Comparison of ENCODE assay signal across 1 cellular context in the genomic region with DNA sequence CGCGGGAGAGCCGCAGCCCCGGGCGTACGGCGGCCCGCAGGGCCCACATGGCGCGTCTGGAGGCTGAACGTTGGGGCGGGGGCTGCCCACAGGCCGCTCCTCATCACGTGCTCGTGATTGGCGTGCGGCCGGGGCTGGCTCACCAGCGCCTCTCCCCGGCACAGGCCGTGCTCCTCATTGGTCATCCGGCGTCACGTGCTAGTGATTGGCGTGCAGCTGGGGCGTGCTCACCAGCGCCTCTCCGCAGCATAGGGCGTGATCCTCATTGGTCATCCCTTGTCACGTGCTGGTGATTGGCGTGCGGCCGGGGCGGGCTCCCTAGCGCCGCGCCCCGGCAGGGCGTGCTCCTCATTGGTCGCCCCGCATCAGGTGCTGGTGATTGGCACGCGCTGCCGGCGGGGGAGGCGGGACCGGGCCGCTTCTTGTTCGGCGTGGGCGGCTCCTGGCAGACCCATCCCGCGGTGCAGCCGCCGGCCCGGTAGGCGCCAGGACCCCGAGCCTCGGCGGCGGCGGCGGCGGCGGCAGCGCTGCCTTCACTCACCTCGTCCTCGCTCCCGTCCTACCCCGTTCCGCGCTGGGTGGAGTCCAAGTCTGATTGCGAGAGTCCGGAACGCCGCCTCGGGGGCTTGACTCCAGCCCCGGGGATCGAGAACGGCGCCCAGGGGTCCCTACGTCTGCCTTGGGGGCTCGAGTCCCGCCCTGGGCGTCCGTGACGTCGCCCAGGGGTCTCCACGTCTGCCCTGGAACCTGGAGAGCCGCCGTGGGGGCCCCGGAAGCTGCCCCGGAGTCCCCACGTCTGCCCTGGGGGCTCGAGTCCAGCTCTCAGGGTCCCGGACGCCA.
A peak's percentile ranks its signal among the peaks of the same experiment; 100 is the strongest.
TF ChIP-seq lines count a peak whose summit lies in the region.

TSS of gene GTPBP6 (minus strand) at position 58 of the 840 bp plus-strand sequence. CDS start at position 49, 9 bp downstream.

TF ChIP-seq in HepG2, 621 proteins besides CTCF, POLR2A, EP300 and RAD21 (continued from another document and continues in another):
- peak; percentile 5 for TF ChIP-seq ZBED4 (CRISPR knock-in tag; IDR thresholded peaks at IDR 0.05; ENCODE audit: borderline replicate concordance)
- TF ChIP-seq TCF7 (IDR thresholded peaks at IDR 0.05; ENCODE audit: low read depth), result no peak
- TF ChIP-seq DNMT3B (CRISPR knock-in tag; conservative IDR thresholded peaks at IDR 0.05), result no peak
- 0 out of 2 replicates have a peak, but pooled peaks have one; percentile 54 for TF ChIP-seq RELA (CRISPR knock-in tag; IDR thresholded peaks at IDR 0.05)
- peak; percentile 5; the same call in 1 of the 2 replicates for TF ChIP-seq NFKB2 (CRISPR knock-in tag; IDR thresholded peaks at IDR 0.05; ENCODE audit: borderline replicate concordance)
- TF ChIP-seq, protein P1, sequence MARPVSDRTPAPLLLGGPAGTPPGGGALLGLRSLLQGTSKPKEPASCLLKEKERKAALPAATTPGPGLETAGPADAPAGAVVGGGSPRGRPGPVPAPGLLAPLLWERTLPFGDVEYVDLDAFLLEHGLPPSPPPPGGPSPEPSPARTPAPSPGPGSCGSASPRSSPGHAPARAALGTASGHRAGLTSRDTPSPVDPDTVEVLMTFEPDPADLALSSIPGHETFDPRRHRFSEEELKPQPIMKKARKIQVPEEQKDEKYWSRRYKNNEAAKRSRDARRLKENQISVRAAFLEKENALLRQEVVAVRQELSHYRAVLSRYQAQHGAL (CRISPR knock-in tag; IDR thresholded peaks at IDR 0.05; ENCODE audit: not compliant biosample characterization), result no peak
- peak; percentile 99 for TF ChIP-seq BHLHE40 (IDR thresholded peaks at IDR 0.05; ENCODE audit: low read length)
- TF ChIP-seq ZNF777 (CRISPR knock-in tag; IDR thresholded peaks at IDR 0.05), result peak; percentile 63; the same call in 1 of the 2 replicates
- TF ChIP-seq, protein P2, sequence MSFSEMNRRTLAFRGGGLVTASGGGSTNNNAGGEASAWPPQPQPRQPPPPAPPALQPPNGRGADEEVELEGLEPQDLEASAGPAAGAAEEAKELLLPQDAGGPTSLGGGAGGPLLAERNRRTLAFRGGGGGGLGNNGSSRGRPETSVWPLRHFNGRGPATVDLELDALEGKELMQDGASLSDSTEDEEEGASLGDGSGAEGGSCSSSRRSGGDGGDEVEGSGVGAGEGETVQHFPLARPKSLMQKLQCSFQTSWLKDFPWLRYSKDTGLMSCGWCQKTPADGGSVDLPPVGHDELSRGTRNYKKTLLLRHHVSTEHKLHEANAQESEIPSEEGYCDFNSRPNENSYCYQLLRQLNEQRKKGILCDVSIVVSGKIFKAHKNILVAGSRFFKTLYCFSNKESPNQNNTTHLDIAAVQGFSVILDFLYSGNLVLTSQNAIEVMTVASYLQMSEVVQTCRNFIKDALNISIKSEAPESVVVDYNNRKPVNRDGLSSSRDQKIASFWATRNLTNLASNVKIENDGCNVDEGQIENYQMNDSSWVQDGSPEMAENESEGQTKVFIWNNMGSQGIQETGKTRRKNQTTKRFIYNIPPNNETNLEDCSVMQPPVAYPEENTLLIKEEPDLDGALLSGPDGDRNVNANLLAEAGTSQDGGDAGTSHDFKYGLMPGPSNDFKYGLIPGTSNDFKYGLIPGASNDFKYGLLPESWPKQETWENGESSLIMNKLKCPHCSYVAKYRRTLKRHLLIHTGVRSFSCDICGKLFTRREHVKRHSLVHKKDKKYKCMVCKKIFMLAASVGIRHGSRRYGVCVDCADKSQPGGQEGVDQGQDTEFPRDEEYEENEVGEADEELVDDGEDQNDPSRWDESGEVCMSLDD (CRISPR knock-in tag; IDR thresholded peaks at IDR 0.05; ENCODE audit: borderline replicate concordance), result 0 out of 2 replicates have a peak, but pooled peaks have one; percentile 8
- TF ChIP-seq NFYB (CRISPR knock-in tag; IDR thresholded peaks at IDR 0.05), result peak; percentile 98
- TF ChIP-seq GATAD1 (CRISPR knock-in tag; IDR thresholded peaks at IDR 0.05), result peak; percentile 47; the same call in 1 of the 2 replicates
- TF ChIP-seq DMAP1 (CRISPR knock-in tag; IDR thresholded peaks at IDR 0.05), result peak; percentile 57; the same call in 1 of the 2 replicates
- 0 out of 2 replicates have a peak, but pooled peaks have one; percentile 21 for TF ChIP-seq TARDBP (CRISPR knock-in tag; IDR thresholded peaks at IDR 0.05)
- TF ChIP-seq NR2F6 (IDR thresholded peaks at IDR 0.05), result no peak
- 0 out of 2 replicates have a peak, but pooled peaks have one; percentile 3 for TF ChIP-seq NR2F6 (CRISPR knock-in tag; IDR thresholded peaks at IDR 0.05)
- peak; percentile 75 for TF ChIP-seq ZMYM4 (CRISPR knock-in tag; IDR thresholded peaks at IDR 0.05)
- TF ChIP-seq ELF3 (CRISPR knock-in tag; IDR thresholded peaks at IDR 0.05), result 0 out of 2 replicates have a peak, but pooled peaks have one; percentile 15
- TF ChIP-seq HOXA5 (CRISPR knock-in tag; IDR thresholded peaks at IDR 0.05), result peak; percentile 56; the same call in 1 of the 2 replicates
- no peak for TF ChIP-seq ZNF782 (CRISPR knock-in tag; IDR thresholded peaks at IDR 0.05; ENCODE audit: borderline replicate concordance)
- TF ChIP-seq, protein P3, sequence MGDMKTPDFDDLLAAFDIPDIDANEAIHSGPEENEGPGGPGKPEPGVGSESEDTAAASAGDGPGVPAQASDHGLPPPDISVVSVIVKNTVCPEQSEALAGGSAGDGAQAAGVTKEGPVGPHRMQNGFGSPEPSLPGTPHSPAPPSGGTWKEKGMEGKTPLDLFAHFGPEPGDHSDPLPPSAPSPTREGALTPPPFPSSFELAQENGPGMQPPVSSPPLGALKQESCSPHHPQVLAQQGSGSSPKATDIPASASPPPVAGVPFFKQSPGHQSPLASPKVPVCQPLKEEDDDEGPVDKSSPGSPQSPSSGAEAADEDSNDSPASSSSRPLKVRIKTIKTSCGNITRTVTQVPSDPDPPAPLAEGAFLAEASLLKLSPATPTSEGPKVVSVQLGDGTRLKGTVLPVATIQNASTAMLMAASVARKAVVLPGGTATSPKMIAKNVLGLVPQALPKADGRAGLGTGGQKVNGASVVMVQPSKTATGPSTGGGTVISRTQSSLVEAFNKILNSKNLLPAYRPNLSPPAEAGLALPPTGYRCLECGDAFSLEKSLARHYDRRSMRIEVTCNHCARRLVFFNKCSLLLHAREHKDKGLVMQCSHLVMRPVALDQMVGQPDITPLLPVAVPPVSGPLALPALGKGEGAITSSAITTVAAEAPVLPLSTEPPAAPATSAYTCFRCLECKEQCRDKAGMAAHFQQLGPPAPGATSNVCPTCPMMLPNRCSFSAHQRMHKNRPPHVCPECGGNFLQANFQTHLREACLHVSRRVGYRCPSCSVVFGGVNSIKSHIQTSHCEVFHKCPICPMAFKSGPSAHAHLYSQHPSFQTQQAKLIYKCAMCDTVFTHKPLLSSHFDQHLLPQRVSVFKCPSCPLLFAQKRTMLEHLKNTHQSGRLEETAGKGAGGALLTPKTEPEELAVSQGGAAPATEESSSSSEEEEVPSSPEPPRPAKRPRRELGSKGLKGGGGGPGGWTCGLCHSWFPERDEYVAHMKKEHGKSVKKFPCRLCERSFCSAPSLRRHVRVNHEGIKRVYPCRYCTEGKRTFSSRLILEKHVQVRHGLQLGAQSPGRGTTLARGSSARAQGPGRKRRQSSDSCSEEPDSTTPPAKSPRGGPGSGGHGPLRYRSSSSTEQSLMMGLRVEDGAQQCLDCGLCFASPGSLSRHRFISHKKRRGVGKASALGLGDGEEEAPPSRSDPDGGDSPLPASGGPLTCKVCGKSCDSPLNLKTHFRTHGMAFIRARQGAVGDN (CRISPR knock-in tag; IDR thresholded peaks at IDR 0.05), result peak; percentile 78
- TF ChIP-seq, protein P4, sequence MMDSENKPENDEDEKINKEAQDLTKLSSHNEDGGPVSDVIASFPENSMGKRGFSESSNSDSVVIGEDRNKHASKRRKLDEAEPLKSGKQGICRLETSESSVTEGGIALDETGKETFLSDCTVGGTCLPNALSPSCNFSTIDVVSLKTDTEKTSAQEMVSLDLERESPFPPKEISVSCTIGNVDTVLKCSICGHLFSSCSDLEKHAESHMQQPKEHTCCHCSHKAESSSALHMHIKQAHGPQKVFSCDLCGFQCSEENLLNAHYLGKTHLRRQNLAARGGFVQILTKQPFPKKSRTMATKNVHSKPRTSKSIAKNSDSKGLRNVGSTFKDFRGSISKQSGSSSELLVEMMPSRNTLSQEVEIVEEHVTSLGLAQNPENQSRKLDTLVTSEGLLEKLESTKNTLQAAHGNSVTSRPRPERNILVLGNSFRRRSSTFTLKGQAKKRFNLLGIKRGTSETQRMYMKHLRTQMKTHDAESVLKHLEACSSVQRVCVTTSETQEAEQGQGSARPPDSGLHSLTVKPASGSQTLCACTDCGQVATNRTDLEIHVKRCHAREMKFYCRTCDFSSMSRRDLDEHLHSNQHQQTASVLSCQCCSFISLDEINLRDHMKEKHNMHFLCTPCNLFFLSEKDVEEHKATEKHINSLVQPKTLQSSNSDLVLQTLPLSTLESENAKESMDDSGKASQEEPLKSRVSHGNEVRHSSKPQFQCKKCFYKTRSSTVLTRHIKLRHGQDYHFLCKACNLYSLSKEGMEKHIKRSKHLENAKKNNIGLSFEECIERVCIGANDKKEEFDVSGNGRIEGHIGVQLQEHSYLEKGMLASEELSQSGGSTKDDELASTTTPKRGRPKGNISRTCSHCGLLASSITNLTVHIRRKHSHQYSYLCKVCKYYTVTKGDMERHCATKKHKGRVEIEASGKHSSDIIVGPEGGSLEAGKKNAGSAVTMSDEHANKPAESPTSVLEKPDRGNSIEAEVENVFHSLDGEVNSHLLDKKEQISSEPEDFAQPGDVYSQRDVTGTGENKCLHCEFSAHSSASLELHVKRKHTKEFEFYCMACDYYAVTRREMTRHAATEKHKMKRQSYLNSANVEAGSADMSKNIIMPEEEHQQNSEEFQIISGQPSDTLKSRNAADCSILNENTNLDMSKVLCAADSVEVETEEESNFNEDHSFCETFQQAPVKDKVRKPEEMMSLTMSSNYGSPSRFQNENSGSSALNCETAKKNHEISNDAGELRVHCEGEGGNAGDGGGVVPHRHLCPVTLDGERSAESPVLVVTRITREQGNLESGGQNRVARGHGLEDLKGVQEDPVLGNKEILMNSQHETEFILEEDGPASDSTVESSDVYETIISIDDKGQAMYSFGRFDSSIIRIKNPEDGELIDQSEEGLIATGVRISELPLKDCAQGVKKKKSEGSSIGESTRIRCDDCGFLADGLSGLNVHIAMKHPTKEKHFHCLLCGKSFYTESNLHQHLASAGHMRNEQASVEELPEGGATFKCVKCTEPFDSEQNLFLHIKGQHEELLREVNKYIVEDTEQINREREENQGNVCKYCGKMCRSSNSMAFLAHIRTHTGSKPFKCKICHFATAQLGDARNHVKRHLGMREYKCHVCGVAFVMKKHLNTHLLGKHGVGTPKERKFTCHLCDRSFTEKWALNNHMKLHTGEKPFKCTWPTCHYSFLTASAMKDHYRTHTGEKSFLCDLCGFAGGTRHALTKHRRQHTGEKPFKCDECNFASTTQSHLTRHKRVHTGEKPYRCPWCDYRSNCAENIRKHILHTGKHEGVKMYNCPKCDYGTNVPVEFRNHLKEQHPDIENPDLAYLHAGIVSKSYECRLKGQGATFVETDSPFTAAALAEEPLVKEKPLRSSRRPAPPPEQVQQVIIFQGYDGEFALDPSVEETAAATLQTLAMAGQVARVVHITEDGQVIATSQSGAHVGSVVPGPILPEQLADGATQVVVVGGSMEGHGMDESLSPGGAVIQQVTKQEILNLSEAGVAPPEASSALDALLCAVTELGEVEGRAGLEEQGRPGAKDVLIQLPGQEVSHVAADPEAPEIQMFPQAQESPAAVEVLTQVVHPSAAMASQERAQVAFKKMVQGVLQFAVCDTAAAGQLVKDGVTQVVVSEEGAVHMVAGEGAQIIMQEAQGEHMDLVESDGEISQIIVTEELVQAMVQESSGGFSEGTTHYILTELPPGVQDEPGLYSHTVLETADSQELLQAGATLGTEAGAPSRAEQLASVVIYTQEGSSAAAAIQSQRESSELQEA (CRISPR knock-in tag; IDR thresholded peaks at IDR 0.05; ENCODE audit: not compliant biosample characterization), result peak; percentile 20
- TF ChIP-seq ZBTB26 (CRISPR knock-in tag; IDR thresholded peaks at IDR 0.05; ENCODE audit: borderline replicate concordance), result 0 out of 2 replicates have a peak, but pooled peaks have one; percentile 15
- TF ChIP-seq ZNF501 (CRISPR knock-in tag; IDR thresholded peaks at IDR 0.05), result peak; percentile 38; the same call in 1 of the 2 replicates
- TF ChIP-seq SPEN (CRISPR knock-in tag; IDR thresholded peaks at IDR 0.05; ENCODE audit: low read depth), result peak; percentile 80
- TF ChIP-seq ZNF570 (CRISPR knock-in tag; IDR thresholded peaks at IDR 0.05; ENCODE audit: borderline replicate concordance), result no peak
- TF ChIP-seq ERF (CRISPR knock-in tag; IDR thresholded peaks at IDR 0.05), result peak; percentile 58; the same call in 1 of the 2 replicates
- peak; percentile 50; the same call in 1 of the 2 replicates for TF ChIP-seq TAF1 (CRISPR knock-in tag; IDR thresholded peaks at IDR 0.05)
- TF ChIP-seq KDM2A (CRISPR knock-in tag; IDR thresholded peaks at IDR 0.05; ENCODE audit: borderline replicate concordance, low read depth), result peak; percentile 56
- peak; percentile 62 for TF ChIP-seq MED1 (CRISPR knock-in tag; IDR thresholded peaks at IDR 0.05)
- TF ChIP-seq SALL1 (CRISPR knock-in tag; IDR thresholded peaks at IDR 0.05), result peak; percentile 46
- TF ChIP-seq BORCS8-MEF2B (CRISPR knock-in tag; IDR thresholded peaks at IDR 0.05), result peak; percentile 77; the same call in 1 of the 2 replicates
- TF ChIP-seq TEAD3 (CRISPR knock-in tag; optimal IDR thresholded peaks at IDR 0.05; ENCODE audit: borderline replicate concordance), result peak; percentile 8
